ENCODE assay signal across 33 cellular contexts in the genomic region with DNA sequence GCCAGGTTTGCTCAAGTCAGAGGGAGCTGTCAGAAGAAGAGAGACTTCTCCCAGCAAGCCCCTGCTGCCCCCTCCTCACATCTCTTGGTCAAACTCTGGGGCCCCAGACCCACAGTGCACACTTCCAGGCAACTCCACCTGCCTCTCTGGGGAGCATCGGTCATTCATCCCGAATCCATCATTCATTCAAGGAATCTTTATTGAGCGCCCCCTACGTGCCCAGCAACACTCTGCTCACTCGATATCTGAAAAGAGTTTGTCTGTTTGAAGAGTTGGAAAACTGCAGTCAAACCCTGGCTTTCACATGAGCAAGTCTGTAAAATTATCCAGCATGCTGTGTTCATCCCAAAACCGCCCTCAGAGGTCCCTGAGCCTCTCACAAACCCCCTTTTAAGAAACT.
"Had no signal": no experiment of that assay in that cellular context is flagged by ENCODE, and none has a peak within 500 bp of the region (broad histone marks: within the 10 kb centered on the region; RNA-seq: fewer than 3 reads in every experiment).

No MANE protein-coding gene starts in this region.

- H3K27ac ChIP-seq: RWPE1 had no signal

- H3K9me3 Mint-ChIP-seq: activated CD4-positive, alpha-beta T cell treated with anti-CD3 and anti-CD28 coated beads, Interleukin-2, amount 10 ng/mL, durations not matched to agents 24 days and 14 days; activated CD8-positive, alpha-beta T cell treated with anti-CD3 and anti-CD28 coated beads for 36 hours; activated naive CD4-positive, alpha-beta T cell treated with anti-CD3 and anti-CD28 coated beads for 36 hours; activated naive CD8-positive, alpha-beta T cell treated with anti-CD3 and anti-CD28 coated beads, Interleukin-2, amount 50 U/mL, for 24 hours; activated T-cell treated with anti-CD3 and anti-CD28 coated beads, Interleukin-2, amount 50 U/mL, for 72 hours; activated T-helper 17 cell treated with anti-CD3 and anti-CD28 coated beads, Interleukin-2, amount 50 U/mL, for 72 hours; brain had no signal

- H3K27me3 ChIP-seq: MG63 had no signal

- H3K27ac Mint-ChIP-seq: activated CD4-positive, alpha-beta T cell treated with anti-CD3 and anti-CD28 coated beads, Interleukin-2, amount 10 ng/mL, durations not matched to agents 24 days and 14 days; activated CD8-positive, alpha-beta T cell treated with anti-CD3 and anti-CD28 coated beads for 36 hours; activated naive CD4-positive, alpha-beta T cell treated with anti-CD3 and anti-CD28 coated beads for 36 hours; activated naive CD8-positive, alpha-beta T cell; activated naive CD8-positive, alpha-beta T cell treated with anti-CD3 and anti-CD28 coated beads, Interleukin-2, amount 50 U/mL, for 24 hours; activated T-cell treated with anti-CD3 and anti-CD28 coated beads, Interleukin-2, amount 50 U/mL, for 72 hours; activated T-helper 17 cell treated with anti-CD3 and anti-CD28 coated beads, Interleukin-2, amount 50 U/mL, for 72 hours; brain had no signal

- H3K36me3 ChIP-seq: MG63 had no signal

- H3K4me3 ChIP-seq: MG63 had no signal

- H3K27me3 Mint-ChIP-seq: activated naive CD8-positive, alpha-beta T cell had no signal

- ATAC-seq: activated CD8-positive, alpha-beta T cell treated with anti-CD3 and anti-CD28 coated beads for 36 hours; activated naive CD8-positive, alpha-beta T cell treated with anti-CD3 and anti-CD28 coated beads, Interleukin-2, amount 50 U/mL, for 24 hours; activated T-cell treated with anti-CD3 and anti-CD28 coated beads, Interleukin-2, amount 50 U/mL, for 72 hours; activated T-helper 17 cell treated with anti-CD3 and anti-CD28 coated beads, Interleukin-2, amount 50 U/mL, for 72 hours; PC-3; Right ventricle myocardium inferior had no signal

- FAIRE-seq: bronchial epithelial cell, colon, RCC 7860 had no signal

- H3K36me3 Mint-ChIP-seq: activated naive CD8-positive, alpha-beta T cell; brain had no signal

- H3K4me3 Mint-ChIP-seq: activated CD4-positive, alpha-beta T cell treated with anti-CD3 and anti-CD28 coated beads, Interleukin-2, amount 10 ng/mL, durations not matched to agents 24 days and 14 days; activated CD8-positive, alpha-beta T cell treated with anti-CD3 and anti-CD28 coated beads for 36 hours; activated naive CD4-positive, alpha-beta T cell treated with anti-CD3 and anti-CD28 coated beads for 36 hours; activated naive CD8-positive, alpha-beta T cell; activated naive CD8-positive, alpha-beta T cell treated with anti-CD3 and anti-CD28 coated beads, Interleukin-2, amount 50 U/mL, for 24 hours; activated T-cell treated with anti-CD3 and anti-CD28 coated beads, Interleukin-2, amount 50 U/mL, for 72 hours; activated T-helper 17 cell treated with anti-CD3 and anti-CD28 coated beads, Interleukin-2, amount 50 U/mL, for 72 hours; brain had no signal

- H3K4me1 Mint-ChIP-seq: brain had no signal

- H3K9me3 ChIP-seq: MG63 had no signal

- DNase-seq: activated CD4-positive, alpha-beta T cell treated with anti-CD3 and anti-CD28 coated beads, Interleukin-2, amount 50 U/mL, for 4 hours; activated CD8-positive, alpha-beta T cell treated with anti-CD3 and anti-CD28 coated beads for 36 hours; activated gamma-delta T cell; activated naive CD4-positive, alpha-beta T cell treated with anti-CD3 and anti-CD28 coated beads for 36 hours; activated naive CD8-positive, alpha-beta T cell treated with anti-CD3 and anti-CD28 coated beads, Interleukin-2, amount 50 U/mL, for 24 hours; activated T-cell treated with anti-CD3 and anti-CD28 coated beads, Interleukin-2, amount 50 U/mL, for 1 hour; activated T-cell treated with anti-CD3 and anti-CD28 coated beads, Interleukin-2, amount 50 U/mL, for 72 hours; anterior cingulate cortex; caudate nucleus; cerebellar nuclear complex; Karpas-422; MG63; NCI-H1048; NCI-H1105 treated with DMSO at 0.1 percent for 48 hours; NCI-H1436; NCI-H1694; NCI-H2029; NCI-H345; NCI-H524 treated with DMSO at 0.1 percent for 48 hours; PC-3; SW 1271; T-helper 1 cell; T-helper 2 cell; T1000 had no signal
